ENCODE assay signal across 28 cellular contexts in genomic region chr5:160629007-160629402, GRCh38.
DNase-seq lines count a peak whose midpoint lies in the region; ATAC-seq and TF ChIP-seq lines count a peak whose summit lies in the region.
"Had no signal": no experiment of that assay in that cellular context is flagged by ENCODE, and none has a peak within 500 bp of the region (broad histone marks: within the 10 kb centered on the region; RNA-seq: fewer than 3 reads in every experiment).

No MANE protein-coding gene starts in this region.

- H3K4me3 Mint-ChIP-seq in activated T-helper 1 cell treated with anti-CD3 and anti-CD28 coated beads, Interleukin-12 subunit alpha, Interleukin-12 subunit beta, Interleukin-2, Interleukin-4 antibody, amounts not matched to agents 30 ng/mL and 10 ng/mL and 1 ng/mL, durations not matched to agents 14 hours and 24 hours and 36 hours, result no peak overlapping the region
- H3K4me3 Mint-ChIP-seq: activated CD4-positive, alpha-beta T cell treated with anti-CD3 and anti-CD28 coated beads, Interleukin-2, amount 10 ng/mL, durations not matched to agents 24 days and 14 days; activated T-cell treated with anti-CD3 and anti-CD28 coated beads, Interleukin-2, amount 50 U/mL, for 72 hours; CD14-positive monocyte; stimulated activated naive B cell treated with anti-CD40 and anti-IgM and Interleukin-4, amounts not matched to agents 10 μg/mL and 1 μg/mL and 100 μg/mL, for 72 hours had no signal

- TF ChIP-seq CTCF in colonic mucosa (IDR thresholded peaks at IDR 0.05) (no peak), adrenal gland (IDR thresholded peaks at IDR 0.05) (no peak)

- no peaks in the 10 kb centered on the region for H3K9me3 Mint-ChIP-seq in activated T-helper 1 cell treated with anti-CD3 and anti-CD28 coated beads, Interleukin-12 subunit alpha, Interleukin-12 subunit beta, Interleukin-2, Interleukin-4 antibody, amounts not matched to agents 30 ng/mL and 10 ng/mL and 1 ng/mL, durations not matched to agents 14 hours and 24 hours and 36 hours
- H3K9me3 Mint-ChIP-seq: activated T-cell treated with anti-CD3 and anti-CD28 coated beads, Interleukin-2, amount 50 U/mL, for 72 hours had no signal

- ATAC-seq in GM19463 (IDR thresholded peaks at IDR 0.05; ENCODE audit: unreplicated experiment) (peak; percentile 50), GM19023 (IDR thresholded peaks at IDR 0.05; ENCODE audit: unreplicated experiment) (no peak)
- ATAC-seq: activated T-cell treated with anti-CD3 and anti-CD28 coated beads, Interleukin-2, amount 50 U/mL, for 72 hours; heart left ventricle; right lobe of liver; stimulated activated naive B cell treated with anti-CD40 and anti-IgM and Interleukin-4, amounts not matched to agents 10 μg/mL and 1 μg/mL and 100 μg/mL, for 72 hours had no signal

- peak overlapping the region in 1 of 2 donors; percentile 60 for H3K9ac ChIP-seq in colonic mucosa (ENCODE audit: low read depth in 2 of 2, low read length in 2 of 2)
- H3K9ac ChIP-seq: SK-N-SH had no signal

- H3K4me1 ChIP-seq in colonic mucosa, result peaks cover 8% of the 10 kb centered on the region
- H3K4me1 ChIP-seq in adrenal gland (replicated peaks in 1 of 2), result no peaks in the 10 kb centered on the region
- H3K4me1 ChIP-seq: ascending aorta, HAP-1, heart left ventricle, right lobe of liver had no signal

- H3K4me1 Mint-ChIP-seq in activated T-helper 1 cell treated with anti-CD3 and anti-CD28 coated beads, Interleukin-12 subunit alpha, Interleukin-12 subunit beta, Interleukin-2, Interleukin-4 antibody, amounts not matched to agents 30 ng/mL and 10 ng/mL and 1 ng/mL, durations not matched to agents 14 hours and 24 hours and 36 hours (ENCODE audit: low read depth), result no peaks in the 10 kb centered on the region
- H3K4me1 Mint-ChIP-seq: activated CD4-positive, alpha-beta T cell treated with anti-CD3 and anti-CD28 coated beads, Interleukin-2, amount 10 ng/mL, durations not matched to agents 24 days and 14 days; CD14-positive monocyte; stimulated activated naive B cell treated with anti-CD40 and anti-IgM and Interleukin-4, amounts not matched to agents 10 μg/mL and 1 μg/mL and 100 μg/mL, for 72 hours had no signal

- H3K9me3 ChIP-seq in colonic mucosa, result no peaks in the 10 kb centered on the region
- no peaks in the 10 kb centered on the region for H3K9me3 ChIP-seq in adrenal gland (replicated peaks in 1 of 3)
- H3K9me3 ChIP-seq: ascending aorta, HAP-1, heart left ventricle, right lobe of liver, SK-N-SH, thoracic aorta had no signal

- no peaks in the 10 kb centered on the region for H3K36me3 ChIP-seq in colonic mucosa
- no peaks in the 10 kb centered on the region for H3K36me3 ChIP-seq in adrenal gland (replicated peaks in 1 of 2)
- H3K36me3 ChIP-seq: ascending aorta, HAP-1, heart left ventricle, right lobe of liver, thoracic aorta had no signal

- DNase-seq in D341Med (ENCODE audit: low spot score), result peak; percentile 31
- DNase-seq in NCI-H2171 treated with DMSO at 0.1 percent for 48 hours (lab: John Stamatoyannopoulos, UW), result peak; percentile 95
- DNase-seq in colonic mucosa, result peak; percentile 46
- DNase-seq in central memory CD4-positive, alpha-beta T cell, result no peak
- no peak for DNase-seq in adrenal gland
- no peak for DNase-seq in activated T-helper 1 cell treated with anti-CD3 and anti-CD28 coated beads, Interleukin-12 subunit alpha, Interleukin-12 subunit beta, Interleukin-2, Interleukin-4 antibody, amounts not matched to agents 30 ng/mL and 10 ng/mL and 1 ng/mL, durations not matched to agents 14 hours and 24 hours and 36 hours (ENCODE audit: low spot score)
- DNase-seq: activated CD4-positive, alpha-beta T cell treated with anti-CD3 and anti-CD28 coated beads, Interleukin-2, amount 10 ng/mL, durations not matched to agents 24 days and 14 days; activated naive CD4-positive, alpha-beta T cell treated with anti-CD3 and anti-CD28 coated beads, Interleukin-2, amount 50 U/mL, for 16 hours; activated T-cell treated with anti-CD3 and anti-CD28 coated beads, Interleukin-2, amount 50 U/mL, for 72 hours; Calu3; GDM1; heart left ventricle; KBM-7; mammary epithelial cell; MM.1S; right lobe of liver; SK-N-SH; stimulated activated CD4-positive, alpha-beta T cell treated with anti-CD3 and anti-CD28 coated beads, Interleukin-12 subunit alpha, Interleukin-12 subunit beta, amount 100 ng/mL, for 4 hours; stimulated activated CD4-positive, alpha-beta T cell treated with anti-CD3 and anti-CD28 coated beads, Interleukin-4, amount 100 ng/mL, for 24 hours; stimulated activated naive B cell treated with anti-CD40 and anti-IgM and Interleukin-4, amounts not matched to agents 10 μg/mL and 1 μg/mL and 100 μg/mL, for 72 hours had no signal

- H3K4me3 ChIP-seq in colonic mucosa, result no peak overlapping the region
- no peak overlapping the region for H3K4me3 ChIP-seq in adrenal gland
- H3K4me3 ChIP-seq: ascending aorta, HAP-1, heart left ventricle, right lobe of liver, thoracic aorta had no signal

- H3K27me3 Mint-ChIP-seq in activated T-helper 1 cell treated with anti-CD3 and anti-CD28 coated beads, Interleukin-12 subunit alpha, Interleukin-12 subunit beta, Interleukin-2, Interleukin-4 antibody, amounts not matched to agents 30 ng/mL and 10 ng/mL and 1 ng/mL, durations not matched to agents 14 hours and 24 hours and 36 hours (ENCODE audit: insufficient read depth), result peaks cover 13% of the 10 kb centered on the region

- no peaks in the 10 kb centered on the region for H3K36me3 Mint-ChIP-seq in activated T-helper 1 cell treated with anti-CD3 and anti-CD28 coated beads, Interleukin-12 subunit alpha, Interleukin-12 subunit beta, Interleukin-2, Interleukin-4 antibody, amounts not matched to agents 30 ng/mL and 10 ng/mL and 1 ng/mL, durations not matched to agents 14 hours and 24 hours and 36 hours (ENCODE audit: low read depth)
- H3K36me3 Mint-ChIP-seq: CD14-positive monocyte; stimulated activated naive B cell treated with anti-CD40 and anti-IgM and Interleukin-4, amounts not matched to agents 10 μg/mL and 1 μg/mL and 100 μg/mL, for 72 hours had no signal

- WGBS in adrenal gland, 4 donors, result 40 to 69% (median 57%) methylated on average over 1 to 2 of the region's 2 CpGs

- no peak for TF ChIP-seq POLR2A in adrenal gland (IDR thresholded peaks at IDR 0.05)

- H3K27ac Mint-ChIP-seq in activated T-helper 1 cell treated with anti-CD3 and anti-CD28 coated beads, Interleukin-12 subunit alpha, Interleukin-12 subunit beta, Interleukin-2, Interleukin-4 antibody, amounts not matched to agents 30 ng/mL and 10 ng/mL and 1 ng/mL, durations not matched to agents 14 hours and 24 hours and 36 hours, result no peak overlapping the region
- H3K27ac Mint-ChIP-seq: activated CD4-positive, alpha-beta T cell treated with anti-CD3 and anti-CD28 coated beads, Interleukin-2, amount 10 ng/mL, durations not matched to agents 24 days and 14 days; activated T-cell treated with anti-CD3 and anti-CD28 coated beads, Interleukin-2, amount 50 U/mL, for 72 hours; stimulated activated naive B cell treated with anti-CD40 and anti-IgM and Interleukin-4, amounts not matched to agents 10 μg/mL and 1 μg/mL and 100 μg/mL, for 72 hours had no signal

- peak overlapping the region; percentile 57 for H3K27ac ChIP-seq in colonic mucosa
- no peak overlapping the region for H3K27ac ChIP-seq in adrenal gland
- H3K27ac ChIP-seq: ascending aorta, epithelial cell of prostate, heart left ventricle, right lobe of liver, thoracic aorta, VCaP had no signal

- intact Hi-C loops in colonic mucosa (cut with DNase I) (no loop called here), adrenal gland (cut with DNase I) (no loop called here)
- intact Hi-C loops in activated T-helper 1 cell treated with anti-CD3 and anti-CD28 coated beads, Interleukin-12 subunit alpha, Interleukin-12 subunit beta, Interleukin-2, Interleukin-4 antibody, amounts not matched to agents 30 ng/mL and 10 ng/mL and 1 ng/mL, durations not matched to agents 14 hours and 24 hours and 36 hours (cut with micrococcal nuclease), result no loop called here

- H3K27me3 ChIP-seq in colonic mucosa, result no peaks in the 10 kb centered on the region
- H3K27me3 ChIP-seq in adrenal gland, result no peaks in the 10 kb centered on the region
- H3K27me3 ChIP-seq: ascending aorta, right lobe of liver had no signal

Comparison
In these comparisons a context has a peak if more than half of its experiments do, and no peak if none do; other contexts are left out.
1. DNase-seq: peak in D341Med (single experiment), NCI-H2171 treated with DMSO at 0.1 percent for 48 hours (single experiment) and colonic mucosa (single experiment); none in central memory CD4-positive, alpha-beta T cell (single experiment), adrenal gland (0 of 7) and activated T-helper 1 cell treated with anti-CD3 and anti-CD28 coated beads, Interleukin-12 subunit alpha, Interleukin-12 subunit beta, Interleukin-2, Interleukin-4 antibody, amounts not matched to agents 30 ng/mL and 10 ng/mL and 1 ng/mL, durations not matched to agents 14 hours and 24 hours and 36 hours (single experiment).